Comparison of ENCODE assay signal across 14 cellular contexts in the genomic region with DNA sequence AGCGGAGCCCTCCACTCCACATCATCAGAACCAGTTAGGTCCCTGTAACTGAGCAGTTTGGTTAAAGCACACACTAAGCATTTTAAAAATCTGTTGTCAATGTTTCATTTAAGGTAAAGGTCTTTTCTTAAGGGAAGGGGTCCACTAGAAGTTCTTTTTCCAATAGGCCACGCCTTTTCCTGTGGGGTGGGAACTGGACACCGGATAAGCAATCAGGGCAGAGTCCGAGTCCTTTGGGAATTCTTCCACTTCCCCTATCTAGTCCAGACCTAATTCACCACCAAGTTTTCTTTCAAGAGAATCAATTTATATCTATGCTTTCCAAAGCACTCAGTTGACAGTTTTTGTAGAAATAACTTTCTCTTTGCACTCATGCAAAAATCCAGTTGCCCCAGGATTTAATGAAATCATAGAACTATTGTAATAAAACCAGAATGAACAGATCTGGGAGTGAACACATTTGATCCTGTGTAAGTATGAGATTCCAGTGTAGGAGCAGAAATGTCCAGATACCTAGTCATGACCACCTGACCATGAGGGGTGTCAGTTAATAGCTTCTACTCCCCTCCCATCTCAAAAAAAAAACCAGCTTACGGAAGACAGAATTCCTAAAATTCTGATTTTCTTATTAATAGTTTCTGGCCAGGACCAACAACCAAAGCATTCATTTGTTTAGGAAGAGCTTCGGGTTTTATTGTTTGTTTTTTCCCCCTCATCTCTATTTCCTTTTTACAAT. TPM values are rescaled to one million over a fixed set of nuclear protein-coding genes. Genes with fewer than 3 reads are reported as not detected.
DNase-seq lines count a peak whose midpoint lies in the region; ATAC-seq and TF ChIP-seq lines count a peak whose summit lies in the region.
"Had no signal": no experiment of that assay in that cellular context is flagged by ENCODE, and none has a peak within 500 bp of the region (broad histone marks: within the 10 kb centered on the region; RNA-seq: fewer than 3 reads in every experiment).

No MANE protein-coding gene starts in this region.

- peak overlapping the region; percentile 53 for H3K27ac Mint-ChIP-seq in activated naive CD8-positive, alpha-beta T cell treated with anti-CD3 and anti-CD28 coated beads, Interleukin-2, amount 50 U/mL, for 24 hours
- peak overlapping the region; percentile 43 for H3K27ac Mint-ChIP-seq in mesothelial cell of epicardium

- no peak for TF ChIP-seq CTCF in heart right ventricle (IDR thresholded peaks at IDR 0.05)
- TF ChIP-seq CTCF in mesothelial cell of epicardium (IDR thresholded peaks at IDR 0.05; ENCODE audit: unreplicated experiment) = no peak
- TF ChIP-seq CTCF in suprapubic skin (IDR thresholded peaks at IDR 0.05) = no peak

- ATAC-seq in heart right ventricle (no peak), left ventricle myocardium superior (no peak), HG02981 (IDR thresholded peaks at IDR 0.05; ENCODE audit: unreplicated experiment) (no peak), GM19023 (IDR thresholded peaks at IDR 0.05; ENCODE audit: unreplicated experiment) (no peak)
- no peak for ATAC-seq in activated naive CD8-positive, alpha-beta T cell treated with anti-CD3 and anti-CD28 coated beads, Interleukin-2, amount 50 U/mL, for 24 hours
- ATAC-seq: mucosa of descending colon, SK-N-SH treated with all-trans-retinoic acid at 6 μM for 48 hours had no signal

- no peak for TF ChIP-seq POLR2A in suprapubic skin (IDR thresholded peaks at IDR 0.05)

- no peaks in the 10 kb centered on the region for H3K9me3 Mint-ChIP-seq in activated naive CD8-positive, alpha-beta T cell treated with anti-CD3 and anti-CD28 coated beads, Interleukin-2, amount 50 U/mL, for 24 hours
- no peaks in the 10 kb centered on the region for H3K9me3 Mint-ChIP-seq in mesothelial cell of epicardium

- peaks cover 0 to under 1% (median 0%) of the 10 kb centered on the region in 9 donors for H3K36me3 ChIP-seq in heart right ventricle
- H3K36me3 ChIP-seq in suprapubic skin = no peaks in the 10 kb centered on the region
- H3K36me3 ChIP-seq: thyroid gland had no signal

- H3K4me3 ChIP-seq in heart right ventricle = no peak overlapping the region
- no peak overlapping the region for H3K4me3 ChIP-seq in suprapubic skin
- H3K4me3 ChIP-seq: mucosa of descending colon, thyroid gland had no signal

- no peak overlapping the region for H3K4me3 Mint-ChIP-seq in activated naive CD8-positive, alpha-beta T cell treated with anti-CD3 and anti-CD28 coated beads, Interleukin-2, amount 50 U/mL, for 24 hours
- no peak overlapping the region for H3K4me3 Mint-ChIP-seq in mesothelial cell of epicardium

- H3K27me3 ChIP-seq in heart right ventricle (no peaks in the 10 kb centered on the region), suprapubic skin (no peaks in the 10 kb centered on the region)
- H3K27me3 ChIP-seq: thyroid gland had no signal

- 49 to 54% methylated on average over 6 of the region's 6 CpGs for WGBS in heart right ventricle, 2 donors
- WGBS in suprapubic skin = 72% methylated on average over 6 of the region's 6 CpGs

- no peaks in the 10 kb centered on the region for H3K9me3 ChIP-seq in heart right ventricle
- H3K9me3 ChIP-seq in suprapubic skin = no peaks in the 10 kb centered on the region
- H3K9me3 ChIP-seq: mucosa of descending colon, thyroid gland had no signal

- peaks cover 5% of the 10 kb centered on the region for H3K27me3 Mint-ChIP-seq in activated naive CD8-positive, alpha-beta T cell treated with anti-CD3 and anti-CD28 coated beads, Interleukin-2, amount 50 U/mL, for 24 hours
- H3K27me3 Mint-ChIP-seq in mesothelial cell of epicardium (ENCODE audit: low read depth) = no peaks in the 10 kb centered on the region

- H3K36me3 Mint-ChIP-seq in activated naive CD8-positive, alpha-beta T cell treated with anti-CD3 and anti-CD28 coated beads, Interleukin-2, amount 50 U/mL, for 24 hours (ENCODE audit: low read depth) = peaks cover 14% of the 10 kb centered on the region
- no peaks in the 10 kb centered on the region for H3K36me3 Mint-ChIP-seq in mesothelial cell of epicardium

- H3K4me1 Mint-ChIP-seq in activated naive CD8-positive, alpha-beta T cell treated with anti-CD3 and anti-CD28 coated beads, Interleukin-2, amount 50 U/mL, for 24 hours = peaks cover 96% of the 10 kb centered on the region
- peaks cover 48% of the 10 kb centered on the region for H3K4me1 Mint-ChIP-seq in mesothelial cell of epicardium

- no peak for TF ChIP-seq EP300 in suprapubic skin (IDR thresholded peaks at IDR 0.05)

- peak overlapping the region in 7 of 10 donors; percentile 15 to 69 (median 24) for H3K27ac ChIP-seq in heart right ventricle
- H3K27ac ChIP-seq in suprapubic skin = peak overlapping the region; percentile 64

- intact Hi-C loops in heart right ventricle (cut with DNase I) (no loop called here), left ventricle myocardium superior (cut with micrococcal nuclease) (no loop called here)

- no peak for DNase-seq in heart right ventricle
- DNase-seq in left ventricle myocardium superior = no peak
- DNase-seq in activated naive CD8-positive, alpha-beta T cell treated with anti-CD3 and anti-CD28 coated beads, Interleukin-2, amount 50 U/mL, for 24 hours = no peak
- DNase-seq in mesothelial cell of epicardium (ENCODE audit: low spot score in 2 of 2, unreplicated experiment in 2 of 2) = no peak
- DNase-seq in suprapubic skin (ENCODE audit: low spot score in 2 of 2) = peak in 1 of 2 donors; percentile 34
- no peak for DNase-seq in NCI-H510A (lab: John Stamatoyannopoulos, UW)
- DNase-seq: activated naive CD4-positive, alpha-beta T cell treated with anti-CD3 and anti-CD28 coated beads, Interleukin-2, amount 50 U/mL, for 16 hours; central memory CD4-positive, alpha-beta T cell; mucosa of descending colon; NCI-H345; thyroid gland had no signal

- H3K4me1 ChIP-seq in heart right ventricle = peaks cover 22 to 95% (median 91%) of the 10 kb centered on the region in 9 donors
- H3K4me1 ChIP-seq in suprapubic skin = peaks cover 65% of the 10 kb centered on the region

RNA-seq across cellular contexts. Expression of a gene that starts 11.7 kb away (rescaled TPM):
- total RNA-seq in heart right ventricle = 10 to 100 TPM; 17.6 to 33.2 (median 19.8) TPM
- polyA plus RNA-seq in heart right ventricle = 10 to 100 TPM; 16.4 to 26.7 TPM
- 29.5 TPM for total RNA-seq in left ventricle myocardium superior
- total RNA-seq in mesothelial cell of epicardium = 28.1 to 29.1 TPM (median 29.0 TPM) in 3 replicates
- 10 to 100 TPM; 42.0 to 67.1 (median 63.0) TPM for total RNA-seq in suprapubic skin

RNA-seq across cellular contexts. Expression of a gene that starts 49.0 kb away (rescaled TPM):
- 10 to 100 TPM; 13.7 to 26.4 (median 17.5) TPM for total RNA-seq in heart right ventricle
- 10 to 100 TPM; 25.9 to 37.7 TPM for polyA plus RNA-seq in heart right ventricle
- total RNA-seq in left ventricle myocardium superior = 27.4 TPM
- total RNA-seq in mesothelial cell of epicardium = 37.6 to 44.2 TPM (median 40.9 TPM) in 3 replicates
- 100 to 1,000 TPM; 162 to 289 (median 200) TPM for total RNA-seq in suprapubic skin
